ENCODE assay signal across 1 cellular context in genomic region chr19:49534632-49535385, GRCh38.
TF ChIP-seq lines count a peak whose summit lies in the region.

No MANE protein-coding gene starts in this region.

TF ChIP-seq in IMR-90, 13 proteins besides CTCF, POLR2A, EP300 and RAD21:
- TF ChIP-seq USF2 (IDR thresholded peaks at IDR 0.05; ENCODE audit: low read depth, low read length) (no peak), MAZ (IDR thresholded peaks at IDR 0.05; ENCODE audit: borderline replicate concordance, low read depth, low read length) (no peak), MXI1 (IDR thresholded peaks at IDR 0.05; ENCODE audit: borderline replicate concordance, low read depth, low read length) (no peak), BHLHE40 (IDR thresholded peaks at IDR 0.05; ENCODE audit: low read depth, low read length) (no peak), RCOR1 (IDR thresholded peaks at IDR 0.05; ENCODE audit: insufficient replicate concordance, low read length) (no peak), MAFK (IDR thresholded peaks at IDR 0.05; ENCODE audit: low read depth, low read length) (no peak), ELK1 (IDR thresholded peaks at IDR 0.05; ENCODE audit: borderline replicate concordance, low read depth, low read length) (no peak), FOS (IDR thresholded peaks at IDR 0.05; ENCODE audit: low read depth, low read length) (no peak), CEBPB (IDR thresholded peaks at IDR 0.05; ENCODE audit: low read depth, low read length) (no peak), SMC3 (IDR thresholded peaks at IDR 0.05; ENCODE audit: low read depth, low read length) (no peak), NFE2L2 (IDR thresholded peaks at IDR 0.05; ENCODE audit: low read depth, low read length) (no peak)
